Comparison of ENCODE assay signal across 29 cellular contexts in genomic region chrX:11728556-11728955, GRCh38.
"Had no signal": no experiment of that assay in that cellular context is flagged by ENCODE, and none has a peak within 500 bp of the region (broad histone marks: within the 10 kb centered on the region; RNA-seq: fewer than 3 reads in every experiment).

No MANE protein-coding gene starts in this region.

- H3K9me3 ChIP-seq: ovary, psoas muscle, right lobe of liver, sigmoid colon, spleen, suprapubic skin, testis, tibial artery, transverse colon, upper lobe of right lung, uterus had no signal

- H3K27ac ChIP-seq: neural progenitor cell, ovary, parathyroid adenoma, psoas muscle, right lobe of liver, sigmoid colon, skin epidermis, spleen, suprapubic skin, testis, tibial artery, transverse colon, upper lobe of right lung, uterus had no signal

- H3K4me3 ChIP-seq: neural progenitor cell, ovary, psoas muscle, right lobe of liver, sigmoid colon, skin epidermis, smooth muscle cell, spleen, suprapubic skin, testis, tibial artery, transverse colon, upper lobe of right lung, uterus had no signal

- H3K9ac ChIP-seq: neural progenitor cell, parathyroid adenoma had no signal

- H2AFZ ChIP-seq: neural progenitor cell, parathyroid adenoma had no signal

- H3K4me1 ChIP-seq: neural progenitor cell, parathyroid adenoma, right lobe of liver, sigmoid colon, spleen, suprapubic skin, testis, tibial artery, transverse colon, upper lobe of right lung, uterus had no signal

- H3K27me3 ChIP-seq: ovary, right lobe of liver, sigmoid colon, suprapubic skin, testis, tibial artery, transverse colon, upper lobe of right lung, uterus had no signal

- H3K4me2 ChIP-seq: neural progenitor cell, smooth muscle cell had no signal

- H3K79me2 ChIP-seq: parathyroid adenoma had no signal

- DNase-seq: naive thymus-derived CD8-positive, alpha-beta T cell; occipital lobe; ovary; posterior cingulate gyrus; psoas muscle; right cardiac atrium; right lobe of liver; sigmoid colon; spleen; stimulated activated CD4-positive, alpha-beta T cell treated with anti-CD3 and anti-CD28 coated beads, Interleukin-12 subunit alpha, Interleukin-12 subunit beta, amount 100 ng/mL, for 4 hours; stimulated activated CD4-positive, alpha-beta T cell treated with anti-CD3 and anti-CD28 coated beads, Interleukin-1b, Interleukin-23, amount 100 ng/mL, for 48 hours; stimulated activated CD4-positive, alpha-beta T cell treated with anti-CD3 and anti-CD28 coated beads, Interleukin-4, amount 100 ng/mL, for 1 hour; stimulated activated CD4-positive, alpha-beta T cell treated with anti-CD3 and anti-CD28 coated beads, Interleukin-4, amount 100 ng/mL, for 4 hours; stimulated activated CD8-positive, alpha-beta memory T cell treated with anti-CD3 and anti-CD28 coated beads, Interleukin-4, amount 100 ng/mL, for 48 hours; stimulated activated naive CD4-positive, alpha-beta T cell; stimulated activated naive CD8-positive, alpha-beta T cell treated with anti-CD3 and anti-CD28 coated beads, Interleukin-15, amount 100 ng/mL, for 72 hours; stimulated activated naive CD8-positive, alpha-beta T cell treated with anti-CD3 and anti-CD28 coated beads, Interleukin-15, Interleukin-2, amounts not matched to agents 100 U/mL and 50 U/mL, for 24 hours; substantia nigra; testis; tibial artery; transverse colon; upper lobe of right lung; uterus had no signal

- H3K36me3 ChIP-seq: neural progenitor cell, ovary, right lobe of liver, sigmoid colon, spleen, suprapubic skin, tibial artery, transverse colon, upper lobe of right lung, uterus had no signal

- ATAC-seq: naive thymus-derived CD8-positive, alpha-beta T cell; psoas muscle; right cardiac atrium; right lobe of liver; stimulated activated memory B cell treated with anti-CD40 and anti-IgM and Interleukin-4, amounts not matched to agents 10 μg/mL and 1 μg/mL and 100 μg/mL, for 72 hours; stimulated activated naive CD8-positive, alpha-beta T cell treated with anti-CD3 and anti-CD28 coated beads, Interleukin-15, amount 100 ng/mL, for 72 hours; stimulated activated naive CD8-positive, alpha-beta T cell treated with anti-CD3 and anti-CD28 coated beads, Interleukin-15, Interleukin-2, amounts not matched to agents 100 U/mL and 50 U/mL, for 24 hours; upper lobe of right lung had no signal
